36 cellular contexts compared by ENCODE assay signal in the genomic region with DNA sequence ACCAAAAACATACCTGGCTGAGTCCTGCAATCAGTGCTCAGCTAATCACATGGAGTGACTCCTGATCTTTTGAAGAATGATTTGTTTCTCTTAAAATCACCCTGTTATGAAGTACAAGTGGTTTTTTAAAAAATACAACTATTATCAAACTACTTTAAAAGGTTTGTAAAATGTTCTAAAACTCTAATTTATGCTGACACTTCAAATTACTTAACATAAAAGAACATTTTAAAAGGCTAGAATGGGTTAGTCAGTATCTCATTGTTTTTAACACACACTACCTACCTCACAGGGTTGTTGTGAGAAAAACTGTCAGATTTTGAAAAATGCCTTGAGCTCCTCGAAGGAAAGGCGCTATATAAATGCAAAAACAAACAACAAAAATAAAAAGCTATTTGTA.
"Had no signal": no experiment of that assay in that cellular context is flagged by ENCODE, and none has a peak within 500 bp of the region (broad histone marks: within the 10 kb centered on the region; RNA-seq: fewer than 3 reads in every experiment).

No MANE protein-coding gene starts in this region.

- H3K27ac Mint-ChIP-seq: activated CD4-positive, alpha-beta memory T cell treated with anti-CD3 and anti-CD28 coated beads for 36 hours; activated CD4-positive, alpha-beta T cell treated with anti-CD3 and anti-CD28 coated beads for 36 hours; activated CD4-positive, alpha-beta T cell treated with anti-CD3 and anti-CD28 coated beads, Interleukin-2, amount 10 ng/mL, durations not matched to agents 24 days and 14 days; activated naive CD8-positive, alpha-beta T cell; activated T-cell treated with anti-CD3 and anti-CD28 coated beads, Interleukin-2, amount 50 U/mL, for 24 hours; activated T-cell treated with anti-CD3 and anti-CD28 coated beads, Interleukin-2, amount 50 U/mL, for 72 hours; T-helper 17 cell; T-helper 2 cell treated with Interferon-gamma antibody and Interleukin-4, amounts not matched to agents 5 μg/mL and 100 μg/mL, for 36 hours had no signal

- DNase-seq: activated CD4-positive, alpha-beta memory T cell treated with anti-CD3 and anti-CD28 coated beads for 36 hours; activated CD4-positive, alpha-beta T cell treated with anti-CD3 and anti-CD28 coated beads for 36 hours; activated CD4-positive, alpha-beta T cell treated with anti-CD3 and anti-CD28 coated beads, Interleukin-2, amount 10 ng/mL, durations not matched to agents 24 days and 14 days; activated CD4-positive, CD25-positive, alpha-beta regulatory T cell; activated CD4-positive, CD25-positive, alpha-beta regulatory T cell treated with anti-CD3 and anti-CD28 coated beads, Interleukin-2, amount 50 U/mL, for 72 hours; activated CD8-positive, alpha-beta memory T cell treated with anti-CD3 and anti-CD28 coated beads, Interleukin-2, amount 50 U/mL, for 48 hours; activated effector memory CD4-positive, alpha-beta T cell treated with Interleukin-2 at 50 U/mL for 16 hours; activated gamma-delta T cell treated with Interleukin-2 at 50 U/mL for 16 hours; activated naive CD4-positive, alpha-beta T cell treated with anti-CD3 and anti-CD28 coated beads, Interleukin-2, amount 50 U/mL, for 16 hours; activated naive CD4-positive, alpha-beta T cell treated with Interleukin-2 at 50 U/mL for 16 hours; activated T-cell treated with anti-CD3 and anti-CD28 coated beads for 4 hours; activated T-cell treated with anti-CD3 and anti-CD28 coated beads, Interleukin-2, amount 50 U/mL, for 24 hours; activated T-cell treated with anti-CD3 and anti-CD28 coated beads, Interleukin-2, amount 50 U/mL, for 72 hours; amniotic stem cell; anterior cingulate cortex; brain microvascular endothelial cell; caudate nucleus; cortex of kidney; dermis blood vessel endothelial cell; effector CD4-positive, alpha-beta T cell; effector memory CD8-positive, alpha-beta T cell; erythroblast; foreskin keratinocyte; gastrocnemius medialis; glutamatergic neuron; heart left ventricle; T-helper 17 cell; T1000; WERI-Rb-1 had no signal

- H3K27me3 Mint-ChIP-seq: activated CD4-positive, alpha-beta memory T cell treated with anti-CD3 and anti-CD28 coated beads for 36 hours; activated CD4-positive, alpha-beta T cell treated with anti-CD3 and anti-CD28 coated beads for 36 hours; activated CD4-positive, alpha-beta T cell treated with anti-CD3 and anti-CD28 coated beads, Interleukin-2, amount 10 ng/mL, durations not matched to agents 24 days and 14 days; activated naive CD8-positive, alpha-beta T cell; activated T-cell treated with anti-CD3 and anti-CD28 coated beads, Interleukin-2, amount 50 U/mL, for 24 hours; activated T-helper 17 cell treated with anti-CD3 and anti-CD28 coated beads, Interleukin-2, amount 50 U/mL, for 72 hours; effector memory CD8-positive, alpha-beta T cell; T-helper 17 cell had no signal

- ATAC-seq: activated CD4-positive, alpha-beta T cell treated with anti-CD3 and anti-CD28 coated beads for 36 hours; activated T-cell treated with anti-CD3 and anti-CD28 coated beads, Interleukin-2, amount 50 U/mL, for 72 hours; activated T-helper 17 cell treated with anti-CD3 and anti-CD28 coated beads, Interleukin-2, amount 50 U/mL, for 72 hours; effector memory CD8-positive, alpha-beta T cell; foreskin keratinocyte; gastrocnemius medialis; heart left ventricle; T-helper 17 cell had no signal

- H3K27ac ChIP-seq: brain microvascular endothelial cell, foreskin keratinocyte, gastrocnemius medialis, heart left ventricle, WERI-Rb-1 had no signal

- H3K4me1 Mint-ChIP-seq: activated CD4-positive, alpha-beta T cell treated with anti-CD3 and anti-CD28 coated beads, Interleukin-2, amount 10 ng/mL, durations not matched to agents 24 days and 14 days; activated T-helper 17 cell treated with anti-CD3 and anti-CD28 coated beads, Interleukin-2, amount 50 U/mL, for 72 hours; T-helper 17 cell had no signal

- FAIRE-seq: astrocyte, bronchial epithelial cell, colon had no signal

- H3K4me1 ChIP-seq: foreskin keratinocyte, gastrocnemius medialis, heart left ventricle had no signal

- H3K27me3 ChIP-seq: brain microvascular endothelial cell, esophagus muscularis mucosa, foreskin keratinocyte, gastrocnemius medialis, heart left ventricle had no signal

- H3K9me3 ChIP-seq: esophagus muscularis mucosa, gastrocnemius medialis, heart left ventricle had no signal

- H3K4me3 ChIP-seq: esophagus muscularis mucosa, gastrocnemius medialis, heart left ventricle had no signal

- H3K9me3 Mint-ChIP-seq: activated CD4-positive, alpha-beta memory T cell treated with anti-CD3 and anti-CD28 coated beads for 36 hours; activated CD4-positive, alpha-beta T cell treated with anti-CD3 and anti-CD28 coated beads, Interleukin-2, amount 10 ng/mL, durations not matched to agents 24 days and 14 days; activated T-cell treated with anti-CD3 and anti-CD28 coated beads, Interleukin-2, amount 50 U/mL, for 24 hours; activated T-cell treated with anti-CD3 and anti-CD28 coated beads, Interleukin-2, amount 50 U/mL, for 72 hours; activated T-helper 17 cell treated with anti-CD3 and anti-CD28 coated beads, Interleukin-2, amount 50 U/mL, for 72 hours; effector memory CD8-positive, alpha-beta T cell; T-helper 2 cell treated with Interferon-gamma antibody and Interleukin-4, amounts not matched to agents 5 μg/mL and 100 μg/mL, for 36 hours had no signal

- H3K4me3 Mint-ChIP-seq: activated CD4-positive, alpha-beta memory T cell treated with anti-CD3 and anti-CD28 coated beads for 36 hours; activated CD4-positive, alpha-beta T cell treated with anti-CD3 and anti-CD28 coated beads for 36 hours; activated CD4-positive, alpha-beta T cell treated with anti-CD3 and anti-CD28 coated beads, Interleukin-2, amount 10 ng/mL, durations not matched to agents 24 days and 14 days; activated naive CD8-positive, alpha-beta T cell; activated T-cell treated with anti-CD3 and anti-CD28 coated beads, Interleukin-2, amount 50 U/mL, for 24 hours; activated T-cell treated with anti-CD3 and anti-CD28 coated beads, Interleukin-2, amount 50 U/mL, for 72 hours; activated T-helper 17 cell treated with anti-CD3 and anti-CD28 coated beads, Interleukin-2, amount 50 U/mL, for 72 hours; effector memory CD8-positive, alpha-beta T cell; T-helper 17 cell; T-helper 2 cell treated with Interferon-gamma antibody and Interleukin-4, amounts not matched to agents 5 μg/mL and 100 μg/mL, for 36 hours had no signal
